Comparison of ENCODE assay signal across 15 cellular contexts in genomic region chr4:171024720-171025303, GRCh38.
"Had no signal": no experiment of that assay in that cellular context is flagged by ENCODE, and none has a peak within 500 bp of the region (broad histone marks: within the 10 kb centered on the region; RNA-seq: fewer than 3 reads in every experiment).

No MANE protein-coding gene starts in this region.

- H3K4me3 ChIP-seq: adrenal gland, cardiac muscle cell, dorsolateral prefrontal cortex, gastrocnemius medialis, heart left ventricle, ovary had no signal

- H3K4me1 ChIP-seq: adrenal gland, gastrocnemius medialis, heart left ventricle had no signal

- DNase-seq: activated B cell treated with CpG ODN at 0.5 μM for 24 hours; activated CD4-positive, alpha-beta T cell treated with anti-CD3 and anti-CD28 coated beads for 48 hours; activated CD8-positive, alpha-beta T cell treated with anti-CD3 and anti-CD28 coated beads for 36 hours; activated effector memory CD4-positive, alpha-beta T cell treated with Interleukin-2 at 50 U/mL for 16 hours; activated T-cell treated with anti-CD3 and anti-CD28 coated beads, Interleukin-2, amount 50 U/mL, for 4 hours; adrenal gland; dorsolateral prefrontal cortex; endodermal cell; gastrocnemius medialis; heart left ventricle; left cardiac atrium; naive B cell; ovary had no signal

- H3K27ac ChIP-seq: adrenal gland, cardiac muscle cell, dorsolateral prefrontal cortex, gastrocnemius medialis, heart left ventricle, ovary had no signal

- H3K9me3 ChIP-seq: adrenal gland, gastrocnemius medialis, ovary had no signal

- ATAC-seq: activated CD8-positive, alpha-beta T cell treated with anti-CD3 and anti-CD28 coated beads for 36 hours; activated T-cell treated with anti-CD3 and anti-CD28 coated beads, Interleukin-2, amount 50 U/mL, for 4 hours; gastrocnemius medialis; heart left ventricle; left cardiac atrium; sciatic nerve had no signal

- H3K27me3 ChIP-seq: adrenal gland, cardiac muscle cell, dorsolateral prefrontal cortex, gastrocnemius medialis, heart left ventricle, ovary had no signal

- H3K36me3 ChIP-seq: adrenal gland, cardiac muscle cell, gastrocnemius medialis, heart left ventricle, ovary had no signal
